Comparison of ENCODE assay signal across 20 cellular contexts in the genomic region with DNA sequence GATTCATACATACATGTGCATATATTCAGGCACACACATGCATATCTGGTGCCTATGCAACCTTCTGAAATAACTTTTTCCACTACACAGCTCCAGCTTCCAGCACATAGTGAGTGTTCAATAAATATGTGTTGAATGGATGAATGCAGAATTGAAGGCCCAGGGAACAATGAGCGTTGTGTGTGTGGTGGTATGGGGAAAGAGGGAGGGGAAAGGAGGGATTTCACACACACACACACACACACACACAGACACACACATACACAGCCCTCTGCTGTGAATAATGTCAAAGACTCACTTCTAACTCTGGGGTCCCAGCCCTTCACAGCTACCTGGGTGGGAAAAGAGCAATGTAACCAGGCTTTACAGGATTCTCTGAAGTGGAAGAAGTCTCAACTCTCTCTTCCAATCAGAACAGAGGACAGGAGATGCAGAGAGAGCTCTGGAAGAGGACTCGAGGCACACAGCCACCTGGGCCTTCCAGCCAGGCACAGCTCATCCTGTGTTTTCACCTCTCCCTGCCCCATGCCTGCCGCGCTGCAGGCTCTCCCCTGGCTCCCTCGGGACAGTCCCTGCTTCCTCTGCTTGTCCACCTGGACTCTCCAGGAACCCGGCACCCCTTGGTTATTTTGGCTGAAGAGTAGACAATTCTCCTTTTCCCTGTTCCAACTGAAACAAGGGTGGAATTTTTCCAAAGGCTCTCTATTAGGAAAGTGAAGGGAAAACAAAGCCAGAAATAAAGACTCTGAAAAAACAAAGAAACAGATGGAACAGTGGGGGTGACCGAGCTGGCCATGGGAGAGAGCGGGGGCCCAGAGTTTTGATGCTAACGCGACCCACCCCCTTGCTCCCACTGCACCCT. TPM values are rescaled to one million over a fixed set of nuclear protein-coding genes. Genes with fewer than 3 reads are reported as not detected.
DNase-seq lines count a peak whose midpoint lies in the region; ATAC-seq and TF ChIP-seq lines count a peak whose summit lies in the region.
"Had no signal": no experiment of that assay in that cellular context is flagged by ENCODE, and none has a peak within 500 bp of the region (broad histone marks: within the 10 kb centered on the region; RNA-seq: fewer than 3 reads in every experiment).

No MANE protein-coding gene starts in this region.

- ATAC-seq in left lobe of liver (no peak), GM18511 (IDR thresholded peaks at IDR 0.05; ENCODE audit: unreplicated experiment) (no peak), natural killer cell (no peak)
- ATAC-seq: activated T-cell treated with anti-CD3 and anti-CD28 coated beads, Interleukin-2, amount 50 U/mL, for 4 hours; K562 had no signal

- H3K27ac ChIP-seq in BLaER1 treated with 17β-estradiol and CSF1 and Interleukin-3, amounts not matched to agents 10 nM and 100 nM: peak overlapping the region in 2 of 11 experiments; percentile 5 to 12; a peak in 1 of 22 replicates
- peak overlapping the region; percentile 89 for H3K27ac ChIP-seq in rectal smooth muscle tissue (ENCODE audit: low read depth, low read length)
- H3K27ac ChIP-seq: cardiac muscle cell had no signal

- H3K27me3 ChIP-seq in BLaER1 treated with 17β-estradiol and CSF1 and Interleukin-3, amounts not matched to agents 10 nM and 100 nM: no peaks in the 10 kb centered on the region
- H3K27me3 ChIP-seq in rectal smooth muscle tissue (ENCODE audit: control insufficient read depth, insufficient read depth, low read length): no peaks in the 10 kb centered on the region
- H3K27me3 ChIP-seq: cardiac muscle cell had no signal

- H3K4me2 ChIP-seq in BLaER1 treated with 17β-estradiol and CSF1 and Interleukin-3, amounts not matched to agents 10 nM and 100 nM: peak overlapping the region; percentile 24 to 73 (median 42)
- H3K4me2 ChIP-seq: SK-N-SH, smooth muscle cell had no signal

- H3K36me3 ChIP-seq in BLaER1 treated with 17β-estradiol and CSF1 and Interleukin-3, amounts not matched to agents 10 nM and 100 nM: no peaks in the 10 kb centered on the region
- no peaks in the 10 kb centered on the region for H3K36me3 ChIP-seq in rectal smooth muscle tissue (ENCODE audit: control insufficient read depth, insufficient read depth, low read length)
- H3K36me3 ChIP-seq: cardiac muscle cell had no signal

- H3K36me3 Mint-ChIP-seq in type B pancreatic cell (no peaks in the 10 kb centered on the region), natural killer cell (no peaks in the 10 kb centered on the region)
- H3K36me3 Mint-ChIP-seq: activated naive CD8-positive, alpha-beta T cell treated with anti-CD3 and anti-CD28 coated beads for 36 hours; memory B cell had no signal

- H3K9me3 ChIP-seq in BLaER1 treated with 17β-estradiol and CSF1 and Interleukin-3, amounts not matched to agents 10 nM and 100 nM (replicated peaks in 1 of 11): no peaks in the 10 kb centered on the region
- H3K9me3 ChIP-seq: SK-N-SH had no signal

- DNase-seq in NCI-H69 (lab: John Stamatoyannopoulos, UW) (peak; percentile 78), globus pallidus (ENCODE audit: low spot score) (peak; percentile 85), left lobe of liver (ENCODE audit: low spot score) (no peak), type B pancreatic cell (ENCODE audit: extremely low spot score, unreplicated experiment) (no peak), natural killer cell (no peak)
- DNase-seq: activated CD4-positive, alpha-beta T cell treated with anti-CD3 and anti-CD28 coated beads, Interleukin-2, amount 50 U/mL, for 4 hours; activated naive CD8-positive, alpha-beta T cell treated with anti-CD3 and anti-CD28 coated beads for 36 hours; activated T-cell treated with anti-CD3 and anti-CD28 coated beads, Interleukin-2, amount 50 U/mL, for 4 hours; DMS 273 treated with DMSO at 0.1 percent for 48 hours; NCI-H510A treated with DMSO at 0.1 percent for 48 hours; SK-N-SH; stimulated activated naive CD4-positive, alpha-beta T cell treated with Interleukin-2 at 50 U/mL for 16 hours had no signal

- no peak overlapping the region for H3K4me3 ChIP-seq in BLaER1 treated with 17β-estradiol and CSF1 and Interleukin-3, amounts not matched to agents 10 nM and 100 nM
- H3K4me3 ChIP-seq in rectal smooth muscle tissue (ENCODE audit: low read length): no peak overlapping the region
- H3K4me3 ChIP-seq: cardiac muscle cell, K562, smooth muscle cell had no signal

- H3K4me1 ChIP-seq in BLaER1 treated with 17β-estradiol and CSF1 and Interleukin-3, amounts not matched to agents 10 nM and 100 nM: peaks cover 51 to 62% (median 54%) of the 10 kb centered on the region in 10 experiments
- peaks cover 44% of the 10 kb centered on the region for H3K4me1 ChIP-seq in rectal smooth muscle tissue (ENCODE audit: control insufficient read depth, insufficient read depth, low read length)

- H3K27me3 Mint-ChIP-seq in type B pancreatic cell (peaks cover 1% of the 10 kb centered on the region), natural killer cell (ENCODE audit: low read depth in 2 of 2) (peaks cover 0 to 5% of the 10 kb centered on the region in 2 donors)

- H3K27ac Mint-ChIP-seq in type B pancreatic cell (no peak overlapping the region), natural killer cell (no peak overlapping the region)
- H3K27ac Mint-ChIP-seq: memory B cell had no signal

- no peak overlapping the region for H3K4me3 Mint-ChIP-seq in type B pancreatic cell
- H3K4me3 Mint-ChIP-seq in natural killer cell: no peak overlapping the region
- H3K4me3 Mint-ChIP-seq: activated naive CD8-positive, alpha-beta T cell treated with anti-CD3 and anti-CD28 coated beads for 36 hours; activated T-cell treated with anti-CD3 and anti-CD28 coated beads, Interleukin-2, amount 50 U/mL, for 4 hours; memory B cell had no signal

- no peaks in the 10 kb centered on the region for H3K9me3 Mint-ChIP-seq in type B pancreatic cell
- no peaks in the 10 kb centered on the region for H3K9me3 Mint-ChIP-seq in natural killer cell
- H3K9me3 Mint-ChIP-seq: activated naive CD8-positive, alpha-beta T cell treated with anti-CD3 and anti-CD28 coated beads for 36 hours; activated T-cell treated with anti-CD3 and anti-CD28 coated beads, Interleukin-2, amount 50 U/mL, for 4 hours; memory B cell had no signal

- TF ChIP-seq CTCF in type B pancreatic cell (conservative IDR thresholded peaks at IDR 0.05) (no peak), natural killer cell (IDR thresholded peaks at IDR 0.05) (no peak)

- intact Hi-C loops in natural killer cell (cut with micrococcal nuclease): no loop called here

- 0 out of 22 replicates have a peak overlapping the region, but pooled peaks of 1 of the 11 experiments have one; percentile 9 for H3K9ac ChIP-seq in BLaER1 treated with 17β-estradiol and CSF1 and Interleukin-3, amounts not matched to agents 10 nM and 100 nM
- no peak overlapping the region for H3K9ac ChIP-seq in rectal smooth muscle tissue (ENCODE audit: low read length)
- H3K9ac ChIP-seq: SK-N-SH had no signal

- H4K20me1 ChIP-seq in BLaER1 treated with 17β-estradiol and CSF1 and Interleukin-3, amounts not matched to agents 10 nM and 100 nM: no peaks in the 10 kb centered on the region

- H3K4me1 Mint-ChIP-seq in type B pancreatic cell (ENCODE audit: unreplicated experiment): peaks cover 63% of the 10 kb centered on the region
- peaks cover 28 to 34% of the 10 kb centered on the region in 2 donors for H3K4me1 Mint-ChIP-seq in natural killer cell

RNA-seq across cellular contexts. Expression of gene IGSF8, which starts 5.5 kb away (rescaled TPM):
- total RNA-seq in left lobe of liver (54.5 TPM), type B pancreatic cell (ENCODE audit: low replicate concordance) (27.7 and 33.2 TPM in 2 replicates), natural killer cell (10 to 100 TPM; 26.3 to 35.3 (median 32.1) TPM)

RNA-seq across cellular contexts. Expression of gene ATP1A2, which starts 11.7 kb away (rescaled TPM):
- total RNA-seq in left lobe of liver: 0.45 TPM
- total RNA-seq in type B pancreatic cell (ENCODE audit: low replicate concordance): 0.26 and 14.5 TPM in 2 replicates
- not detected for total RNA-seq in natural killer cell
- total RNA-seq: activated naive CD8-positive, alpha-beta T cell treated with anti-CD3 and anti-CD28 coated beads for 36 hours; activated T-cell treated with anti-CD3 and anti-CD28 coated beads, Interleukin-2, amount 50 U/mL, for 4 hours; fibroblast of villous mesenchyme; smooth muscle cell had no signal

RNA-seq across cellular contexts. Expression of gene KCNJ9, which starts 22.6 kb away (rescaled TPM):
- total RNA-seq in left lobe of liver (not detected), type B pancreatic cell (ENCODE audit: low replicate concordance) (not detected in 2 replicates), natural killer cell (not detected)
- total RNA-seq: activated T-cell treated with anti-CD3 and anti-CD28 coated beads, Interleukin-2, amount 50 U/mL, for 4 hours; fibroblast of villous mesenchyme; K562; smooth muscle cell had no signal

RNA-seq across cellular contexts. Expression of gene KCNJ10, which starts 33.9 kb away (rescaled TPM):
- total RNA-seq in left lobe of liver (0.28 TPM), type B pancreatic cell (ENCODE audit: low replicate concordance) (not detected in 2 replicates), natural killer cell (not detected)
- total RNA-seq: activated naive CD8-positive, alpha-beta T cell treated with anti-CD3 and anti-CD28 coated beads for 36 hours; fibroblast of villous mesenchyme; K562; smooth muscle cell had no signal

RNA-seq across cellular contexts. Expression of gene ATP1A4, which starts 47.5 kb away (rescaled TPM):
- not detected for total RNA-seq in left lobe of liver
- 0.27 and 1.3 TPM in 2 replicates for total RNA-seq in type B pancreatic cell (ENCODE audit: low replicate concordance)
- not detected for total RNA-seq in natural killer cell
- total RNA-seq: activated naive CD8-positive, alpha-beta T cell treated with anti-CD3 and anti-CD28 coated beads for 36 hours; activated T-cell treated with anti-CD3 and anti-CD28 coated beads, Interleukin-2, amount 50 U/mL, for 4 hours; fibroblast of villous mesenchyme; K562; smooth muscle cell had no signal

Comparison
In these comparisons a context has a peak if more than half of its experiments do, and no peak if none do; other contexts are left out.
1. DNase-seq: peak in NCI-H69 (single experiment) and globus pallidus (single experiment); none in left lobe of liver (single experiment), type B pancreatic cell (single experiment) and natural killer cell (single experiment).